8 cellular contexts compared by ENCODE assay signal in the genomic region with DNA sequence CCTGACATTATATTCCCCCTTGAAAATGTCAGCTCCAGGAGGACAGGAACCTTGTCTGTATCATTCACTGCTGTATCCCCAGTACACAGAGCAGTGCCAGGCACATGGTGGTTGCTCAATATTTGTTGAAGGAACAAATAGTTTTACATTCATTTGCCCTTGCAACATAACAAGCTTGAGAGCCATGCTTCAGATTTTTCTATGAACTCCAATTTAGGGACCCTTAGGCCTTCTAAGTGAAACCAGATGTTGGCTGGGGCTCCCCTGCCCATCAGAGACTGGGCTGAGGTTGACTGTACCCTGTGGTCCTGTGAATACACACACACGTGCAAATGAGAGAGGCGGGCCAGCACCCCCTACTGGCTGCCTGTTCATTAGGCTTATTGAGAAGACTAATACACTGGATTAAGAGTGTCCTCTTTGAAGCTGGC.
DNase-seq lines count a peak whose midpoint lies in the region; ATAC-seq and TF ChIP-seq lines count a peak whose summit lies in the region.

No MANE protein-coding gene starts in this region.

- 56% methylated on average over 2 of the region's 2 CpGs for WGBS in esophagus muscularis mucosa

- H3K4me1 ChIP-seq in left lung: no peaks in the 10 kb centered on the region
- H3K4me1 ChIP-seq in esophagus muscularis mucosa: peaks cover 0 to 4% (median 0%) of the 10 kb centered on the region in 4 donors

- H3K27ac ChIP-seq in left lung (no peak overlapping the region), esophagus muscularis mucosa (replicated peaks in 1 of 4) (no peak overlapping the region)

- no peaks in the 10 kb centered on the region for H3K4me1 Mint-ChIP-seq in activated T-helper 17 cell treated with anti-CD3 and anti-CD28 coated beads, Interleukin-2, amount 50 U/mL, for 72 hours

- H3K9me3 ChIP-seq in left lung (peaks cover 0 to 4% of the 10 kb centered on the region in 2 donors), esophagus muscularis mucosa (no peaks in the 10 kb centered on the region)

- no peak for DNase-seq in GM12864 (ENCODE audit: low read depth)
- DNase-seq in left lung: no peak
- no peak for DNase-seq in esophagus muscularis mucosa (ENCODE audit: extremely low spot score)

- intact Hi-C loops in left lung (cut with DNase I): no loop called here
- intact Hi-C loops in esophagus muscularis mucosa (cut with DNase I): no loop called here

- H3K4me3 Mint-ChIP-seq in activated T-helper 17 cell treated with anti-CD3 and anti-CD28 coated beads, Interleukin-2, amount 50 U/mL, for 72 hours: no peak overlapping the region

- peak; percentile 76 for ATAC-seq in HG02973 (IDR thresholded peaks at IDR 0.05; ENCODE audit: unreplicated experiment)
- ATAC-seq in activated T-helper 17 cell treated with anti-CD3 and anti-CD28 coated beads, Interleukin-2, amount 50 U/mL, for 72 hours (replicated peaks): peak; percentile 23
- peak; percentile 60 for ATAC-seq in left lung
- no peak for ATAC-seq in HG02840 (IDR thresholded peaks at IDR 0.05; ENCODE audit: low FRiP score, unreplicated experiment)
- ATAC-seq in GM21737 (IDR thresholded peaks at IDR 0.05; ENCODE audit: unreplicated experiment): no peak
- no peak for ATAC-seq in GM19455 (IDR thresholded peaks at IDR 0.05; ENCODE audit: unreplicated experiment)

- no peak for TF ChIP-seq POLR2A in esophagus muscularis mucosa (IDR thresholded peaks at IDR 0.05; ENCODE audit: low read depth)

- H3K9me3 Mint-ChIP-seq in activated T-helper 17 cell treated with anti-CD3 and anti-CD28 coated beads, Interleukin-2, amount 50 U/mL, for 72 hours: no peaks in the 10 kb centered on the region

- H3K27me3 Mint-ChIP-seq in activated T-helper 17 cell treated with anti-CD3 and anti-CD28 coated beads, Interleukin-2, amount 50 U/mL, for 72 hours: peaks cover 5% of the 10 kb centered on the region

- TF ChIP-seq CTCF in GM12864 (IDR thresholded peaks at IDR 0.05; ENCODE audit: low read depth, low read length, missing control alignments): peak; percentile 59
- peak; percentile 14 to 34 for TF ChIP-seq CTCF in left lung (IDR thresholded peaks at IDR 0.05)
- TF ChIP-seq CTCF in esophagus muscularis mucosa (IDR thresholded peaks at IDR 0.05): peak in 1 of 3 experiments; percentile 28

- H3K27me3 ChIP-seq in left lung (no peaks in the 10 kb centered on the region), esophagus muscularis mucosa (no peaks in the 10 kb centered on the region)

- H3K4me3 ChIP-seq in GM12864 (ENCODE audit: low read depth, low read length) (no peak overlapping the region), left lung (no peak overlapping the region), esophagus muscularis mucosa (no peak overlapping the region)

- H3K36me3 ChIP-seq in left lung: no peaks in the 10 kb centered on the region
- no peaks in the 10 kb centered on the region for H3K36me3 ChIP-seq in esophagus muscularis mucosa

- TF ChIP-seq EP300 in esophagus muscularis mucosa (IDR thresholded peaks at IDR 0.05): no peak

- H3K36me3 Mint-ChIP-seq in activated T-helper 17 cell treated with anti-CD3 and anti-CD28 coated beads, Interleukin-2, amount 50 U/mL, for 72 hours (ENCODE audit: low read depth): no peaks in the 10 kb centered on the region

- no peak overlapping the region for H3K27ac Mint-ChIP-seq in activated T-helper 17 cell treated with anti-CD3 and anti-CD28 coated beads, Interleukin-2, amount 50 U/mL, for 72 hours

Comparison
In these comparisons a context has a peak if more than half of its experiments do, and no peak if none do; other contexts are left out.
1. ATAC-seq: peak in HG02973 (single experiment), activated T-helper 17 cell treated with anti-CD3 and anti-CD28 coated beads, Interleukin-2, amount 50 U/mL, for 72 hours (single experiment) and left lung (single experiment); none in HG02840 (single experiment), GM21737 (single experiment) and GM19455 (single experiment).